In genomic region chr18:11944786-11945185, GRCh38 we compare ENCODE assay signal across 28 cellular contexts.
"Had no signal": no experiment of that assay in that cellular context is flagged by ENCODE, and none has a peak within 500 bp of the region (broad histone marks: within the 10 kb centered on the region; RNA-seq: fewer than 3 reads in every experiment).

No MANE protein-coding gene starts in this region.

- ATAC-seq: left colon; left lung; lower lobe of right lung; natural killer cell; right cardiac atrium; sciatic nerve; stimulated activated naive B cell treated with anti-CD40 and anti-IgM and Interleukin-4, amounts not matched to agents 10 μg/mL and 1 μg/mL and 100 μg/mL, for 72 hours; stimulated activated naive CD8-positive, alpha-beta T cell treated with anti-CD3 and anti-CD28 coated beads, Interleukin-15, Interleukin-2, amounts not matched to agents 100 U/mL and 50 U/mL, for 24 hours; upper lobe of right lung had no signal

- H3K9ac ChIP-seq: neural progenitor cell had no signal

- H3K27me3 ChIP-seq: left lung, neural progenitor cell, ovary, stomach, testis, thyroid gland, transverse colon, upper lobe of right lung had no signal

- H2AFZ ChIP-seq: neural progenitor cell had no signal

- H3K4me3 ChIP-seq: left lung, lower lobe of right lung, neural progenitor cell, ovary, smooth muscle cell, stomach, testis, thyroid gland, transverse colon, upper lobe of right lung had no signal

- H3K9me3 ChIP-seq: left lung, lower lobe of right lung, ovary, stomach, testis, thyroid gland, transverse colon, upper lobe of right lung had no signal

- DNase-seq: hypothalamus; immature natural killer cell; kidney; left colon; left lung; lower lobe of right lung; mammary epithelial cell; mesendoderm; naive B cell; natural killer cell; nephron progenitor cell; ovary; retina; right cardiac atrium; stimulated activated CD4-positive, alpha-beta T cell treated with anti-CD3 and anti-CD28 coated beads, Interleukin-12 subunit alpha, Interleukin-12 subunit beta, amount 100 ng/mL, for 4 hours; stimulated activated CD4-positive, alpha-beta T cell treated with anti-CD3 and anti-CD28 coated beads, Interleukin-15, amount 100 ng/mL, for 24 hours; stimulated activated CD4-positive, alpha-beta T cell treated with anti-CD3 and anti-CD28 coated beads, Interleukin-2, amount 100 ng/mL, for 24 hours; stimulated activated CD4-positive, alpha-beta T cell treated with anti-CD3 and anti-CD28 coated beads, Interleukin-4, amount 100 ng/mL, for 1 hour; stimulated activated naive B cell treated with anti-CD40 and anti-IgM and Interleukin-4, amounts not matched to agents 10 μg/mL and 1 μg/mL and 100 μg/mL, for 72 hours; stimulated activated naive CD8-positive, alpha-beta T cell treated with anti-CD3 and anti-CD28 coated beads, Interleukin-15, Interleukin-2, amounts not matched to agents 100 U/mL and 50 U/mL, for 24 hours; stomach; testis; thyroid gland; transverse colon; upper lobe of right lung had no signal

- H3K36me3 ChIP-seq: left lung, lower lobe of right lung, neural progenitor cell, ovary, stomach, thyroid gland, transverse colon, upper lobe of right lung had no signal

- H3K4me2 ChIP-seq: neural progenitor cell, smooth muscle cell had no signal

- H3K27ac ChIP-seq: left lung, lower lobe of right lung, neural progenitor cell, ovary, stomach, testis, transverse colon had no signal
